8 cellular contexts compared by ENCODE assay signal in the genomic region with DNA sequence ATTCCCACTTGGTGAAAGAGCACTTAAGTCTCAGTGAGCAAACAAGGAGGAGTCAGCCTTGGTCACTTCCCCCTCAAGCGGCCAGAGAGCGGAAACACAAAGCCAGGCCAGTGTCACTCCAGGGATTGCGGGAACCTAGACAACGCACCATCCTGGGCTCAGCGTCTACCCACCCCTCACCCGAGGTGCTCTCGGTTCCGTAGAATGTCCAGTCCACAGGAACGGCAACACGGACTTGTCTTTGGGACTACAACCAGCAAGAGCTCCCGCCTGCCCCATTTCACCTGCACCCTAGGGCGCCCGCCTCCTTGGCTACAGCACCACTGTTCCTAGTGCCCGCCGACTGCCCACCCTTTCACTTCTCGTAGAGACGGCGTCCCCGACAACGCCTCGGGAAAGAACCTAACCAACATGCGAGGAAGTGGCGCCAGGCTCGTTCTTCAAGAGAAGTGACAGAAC. TPM values are rescaled to one million over a fixed set of nuclear protein-coding genes. Genes with fewer than 3 reads are reported as not detected.
DNase-seq lines count a peak whose midpoint lies in the region; ATAC-seq and TF ChIP-seq lines count a peak whose summit lies in the region.

No MANE protein-coding gene starts in this region.

- no peak for DNase-seq in AG09309 (ENCODE audit: low read depth)
- DNase-seq in NCI-H2029 (lab: John Stamatoyannopoulos, UW), result peak; percentile 30
- peak; percentile 30 for DNase-seq in effector CD8-positive, alpha-beta T cell (lab: John Stamatoyannopoulos, UW)
- peak; percentile 75 for DNase-seq in lung (ENCODE audit: low spot score)
- DNase-seq in stimulated activated CD8-positive, alpha-beta memory T cell treated with anti-CD3 and anti-CD28 coated beads, Interleukin-7, amount 100 ng/mL, for 48 hours (ENCODE audit: extremely low read depth in 1 of 2, low read depth in 1 of 2), result peak; percentile 3 to 7

- peaks cover 2 to 18% of the 10 kb centered on the region in 2 donors for H3K4me1 ChIP-seq in lung (ENCODE audit: control insufficient read depth in 2 of 2, insufficient read depth in 2 of 2, low read length in 2 of 2)

- no peaks in the 10 kb centered on the region for H3K9me3 ChIP-seq in lung (ENCODE audit: control insufficient read depth in 2 of 2, insufficient read depth in 1 of 2, low read length in 1 of 2)

- H3K36me3 ChIP-seq in lung (ENCODE audit: control insufficient read depth in 2 of 2, insufficient read depth in 2 of 2, low read length in 2 of 2), result peaks cover 0 to 3% of the 10 kb centered on the region in 2 donors

- H3K27me3 ChIP-seq in lung (ENCODE audit: control insufficient read depth, insufficient read depth), result no peaks in the 10 kb centered on the region

- ATAC-seq in GM18505 (IDR thresholded peaks at IDR 0.05; ENCODE audit: unreplicated experiment) (peak; percentile 36), HG02970 (IDR thresholded peaks at IDR 0.05; ENCODE audit: low FRiP score, unreplicated experiment) (peak; percentile 28), lung (ENCODE audit: insufficient read depth, low FRiP score) (peak; percentile 84)

- H3K27ac ChIP-seq in VCaP (peak overlapping the region; percentile 75), lung (ENCODE audit: low read depth in 1 of 2, low read length in 1 of 2) (peak overlapping the region; percentile 79 to 96)

- TF ChIP-seq POLR2A in GM18505 (IDR thresholded peaks at IDR 0.05; ENCODE audit: borderline replicate concordance, extremely low read depth, insufficient read depth, insufficient read length), result no peak

- WGBS in lung, 2 donors, result 0% methylated on average over 22 to 24 of the region's 24 CpGs

- H3K4me3 ChIP-seq in AG09309 (ENCODE audit: control insufficient read depth, low read depth, low read length) (peak overlapping the region; percentile 94), lung (peak overlapping the region; percentile 90)

- TF ChIP-seq CTCF in AG09309 (IDR thresholded peaks at IDR 0.05; ENCODE audit: control insufficient read depth, insufficient read depth, low read depth, low read length, missing control alignments) (peak; percentile 30), VCaP (conservative IDR thresholded peaks at IDR 0.05) (peak; percentile 18; the same call in 1 of the 2 replicates), lung (IDR thresholded peaks at IDR 0.05; ENCODE audit: control extremely low read depth, extremely low read depth) (no peak)

RNA-seq across cellular contexts. Expression of a gene that starts 0.5 kb away (rescaled TPM):
- total RNA-seq in lung, result 10 to 100 TPM; 27.0 to 52.2 TPM
- 1 to 10 TPM; 5.1 to 7.4 TPM for polyA plus RNA-seq in lung

RNA-seq across cellular contexts. Expression of a gene that starts 0.6 kb away (rescaled TPM):
- 10 to 100 TPM; 19.7 to 19.8 TPM for total RNA-seq in lung
- 10 to 100 TPM in 1 of 2 donors, 1 to 10 TPM in 1; 2.8 to 15.4 TPM for polyA plus RNA-seq in lung

Comparison
In these comparisons a context has a peak if more than half of its experiments do, and no peak if none do; other contexts are left out.
1. ATAC-seq: peak in every context shown above with its lines; median percentile 84 in lung; 36 in GM18505; 28 in HG02970.